In genomic region chr5:91024727-91025126, GRCh38 we compare ENCODE assay signal across 1 cellular context.
A peak's percentile ranks its signal among the peaks of the same experiment; 100 is the strongest.
TF ChIP-seq lines count a peak whose summit lies in the region.

No MANE protein-coding gene starts in this region.

TF ChIP-seq in HEK293, 187 proteins besides CTCF, POLR2A, EP300 and RAD21 (continued from another document):
- TF ChIP-seq PRDM6 (tag by site-specific recombination; IDR thresholded peaks at IDR 0.05) = peak; percentile 63
- TF ChIP-seq ZNF791 (tag by site-specific recombination; IDR thresholded peaks at IDR 0.05) = no peak
- TF ChIP-seq MYNN (tag by site-specific recombination; IDR thresholded peaks at IDR 0.05; ENCODE audit: borderline replicate concordance) = peak; percentile 74; the same call in 1 of the 2 replicates
- peak; percentile 86 for TF ChIP-seq ZBTB17 (tag by site-specific recombination; IDR thresholded peaks at IDR 0.05)
- TF ChIP-seq ZNF580 (tag by site-specific recombination; IDR thresholded peaks at IDR 0.05) = no peak
- TF ChIP-seq IKZF3 (tag by site-specific recombination; IDR thresholded peaks at IDR 0.05) = peak; percentile 48; the same call in 1 of the 2 replicates
- TF ChIP-seq ATF2 (tag by site-specific recombination; IDR thresholded peaks at IDR 0.05; ENCODE audit: low read depth) = no peak
- no peak for TF ChIP-seq SP3 (tag by site-specific recombination; IDR thresholded peaks at IDR 0.05)
- no peak for TF ChIP-seq ZNF660 (tag by site-specific recombination; IDR thresholded peaks at IDR 0.05)
- 0 out of 2 replicates have a peak, but pooled peaks have one; percentile 7 for TF ChIP-seq FEZF1 (tag by site-specific recombination; IDR thresholded peaks at IDR 0.05)
- 0 out of 2 replicates have a peak, but pooled peaks have one; percentile 48 for TF ChIP-seq ZBTB48 (tag by site-specific recombination; IDR thresholded peaks at IDR 0.05)
- peak; percentile 82 for TF ChIP-seq ZBTB44 (tag by site-specific recombination; IDR thresholded peaks at IDR 0.05)
- TF ChIP-seq ZNF560 (tag by site-specific recombination; IDR thresholded peaks at IDR 0.05; ENCODE audit: borderline replicate concordance) = no peak
- TF ChIP-seq YY1 (tag by site-specific recombination; IDR thresholded peaks at IDR 0.05) = no peak
